ENCODE assay signal across 8 cellular contexts in genomic region chr1:1724035-1724864, GRCh38. TPM values are rescaled to one million over a fixed set of nuclear protein-coding genes. Genes with fewer than 3 reads are reported as not detected.
DNase-seq lines count a peak whose midpoint lies in the region; TF ChIP-seq lines count a peak whose summit lies in the region.
"Not testable (repeated sequence)": the region's sequence is repeated elsewhere in the genome, so short reads cannot be mapped to it uniquely, and the experiment has no call there.

CDK11A (minus strand) TSS chr1:1724357; CDS start chr1:1722818, 1,539 bp downstream.

- CTCF ChIA-PET in activated naive CD4-positive, alpha-beta T cell treated with anti-CD3 and anti-CD28 coated beads, Interleukin-2, amount 10 ng/mL, durations not matched to agents 7 days and 5 days (lab: Charles Lee) = interaction anchor here (0.7 kb wide), 1 partner anchor 181 kb away, joined by 3 read pairs; no protein-coding TSS in a partner anchor

- H3K4me3 Mint-ChIP-seq in activated naive CD4-positive, alpha-beta T cell treated with anti-CD3 and anti-CD28 coated beads, Interleukin-2, amount 10 ng/mL, durations not matched to agents 7 days and 5 days = peak within 1 kb of the TSS; percentile 93

- peaks cover 28% of the 10 kb centered on the region for H3K4me1 Mint-ChIP-seq in activated naive CD4-positive, alpha-beta T cell treated with anti-CD3 and anti-CD28 coated beads, Interleukin-2, amount 10 ng/mL, durations not matched to agents 7 days and 5 days

- not testable (repeated sequence) for H3K9me3 Mint-ChIP-seq in activated naive CD4-positive, alpha-beta T cell treated with anti-CD3 and anti-CD28 coated beads, Interleukin-2, amount 10 ng/mL, durations not matched to agents 7 days and 5 days

- H3K27ac ChIP-seq in SK-N-MC (peak within 1 kb of the TSS; percentile 85), temporal lobe (ENCODE audit: low read depth, low read length) (peak within 1 kb of the TSS; percentile 50)

- peak; percentile 10 for TF ChIP-seq CTCF in HFF-Myc (IDR thresholded peaks at IDR 0.05; ENCODE audit: low read depth, low read length, missing control alignments)

- peaks cover 25% of the 10 kb centered on the region for H3K36me3 Mint-ChIP-seq in activated naive CD4-positive, alpha-beta T cell treated with anti-CD3 and anti-CD28 coated beads, Interleukin-2, amount 10 ng/mL, durations not matched to agents 7 days and 5 days

- peak within 1 kb of the TSS; percentile 99 for H3K27ac Mint-ChIP-seq in activated naive CD4-positive, alpha-beta T cell treated with anti-CD3 and anti-CD28 coated beads, Interleukin-2, amount 10 ng/mL, durations not matched to agents 7 days and 5 days

- H3K9me3 ChIP-seq in SK-N-MC (ENCODE audit: low read depth, low read length) = not testable (repeated sequence)

- H3K4me3 ChIP-seq in HFF-Myc (replicated peaks; ENCODE audit: low read depth, low read length) (peak within 1 kb of the TSS; percentile 57), SK-N-MC (peak within 1 kb of the TSS; percentile 82)

- H3K9ac ChIP-seq in SK-N-MC (ENCODE audit: insufficient read length) = peak within 1 kb of the TSS; percentile 81

- DNase-seq in GM04504 (ENCODE audit: low read depth) = peak; percentile 98
- DNase-seq in HFF-Myc (ENCODE audit: extremely low read depth, low read depth) = peak; percentile 99
- peak; percentile 99 for DNase-seq in MV-4-11 (lab: John Stamatoyannopoulos, UW)
- DNase-seq in SK-N-MC (ENCODE audit: low read depth, low spot score) = peak; percentile 100
- peak; percentile 99 for DNase-seq in activated naive CD4-positive, alpha-beta T cell treated with anti-CD3 and anti-CD28 coated beads, Interleukin-2, amount 10 ng/mL, durations not matched to agents 7 days and 5 days
- peak; percentile 98 for DNase-seq in globus pallidus (ENCODE audit: low spot score)
- peak; percentile 93 for DNase-seq in occipital lobe (lab: John Stamatoyannopoulos, UW)

- peaks cover 14% of the 10 kb centered on the region; the same call in 1 of the 2 replicates for H3K36me3 ChIP-seq in SK-N-MC (ENCODE audit: insufficient read depth, low read length)

- H3K27me3 Mint-ChIP-seq in activated naive CD4-positive, alpha-beta T cell treated with anti-CD3 and anti-CD28 coated beads, Interleukin-2, amount 10 ng/mL, durations not matched to agents 7 days and 5 days = not testable (repeated sequence)

RNA-seq across cellular contexts. Expression of gene CDK11A, which starts in this region (rescaled TPM):
- total RNA-seq in occipital lobe (7.6 TPM), temporal lobe (10.3 TPM)

Comparison
In these comparisons a context has a peak if more than half of its experiments do, and no peak if none do; other contexts are left out.
1. Peak in every context shown above with its lines: DNase-seq, H3K4me3 ChIP-seq and H3K27ac ChIP-seq.